17 cellular contexts compared by ENCODE assay signal in the genomic region with DNA sequence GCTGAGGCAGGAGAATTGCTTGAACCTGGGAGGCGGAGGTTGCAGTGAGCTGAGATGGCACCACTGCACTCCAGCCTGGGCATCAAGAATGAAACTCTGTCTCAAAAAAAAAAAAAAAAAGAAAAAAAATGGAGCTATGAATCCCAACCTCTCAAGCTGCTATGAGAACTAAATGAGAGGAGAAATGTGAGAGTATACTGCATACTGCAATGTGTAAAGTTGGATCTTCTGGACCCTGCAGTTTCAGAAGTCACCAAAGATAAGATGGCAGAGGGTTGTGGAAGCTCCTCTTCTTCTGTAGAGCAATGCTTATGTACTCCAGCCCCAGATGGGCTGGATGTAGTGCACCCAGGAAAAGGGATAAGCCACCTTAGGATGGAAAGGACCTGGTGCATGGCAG.
"Had no signal": no experiment of that assay in that cellular context is flagged by ENCODE, and none has a peak within 500 bp of the region (broad histone marks: within the 10 kb centered on the region; RNA-seq: fewer than 3 reads in every experiment).

No MANE protein-coding gene starts in this region.

- H3K27ac ChIP-seq: coronary artery, heart left ventricle, right atrium auricular region had no signal

- H3K27ac Mint-ChIP-seq: natural killer cell had no signal

- FAIRE-seq: urothelium cell line had no signal

- H3K4me3 ChIP-seq: coronary artery, heart left ventricle, right atrium auricular region, sigmoid colon, skin epidermis, stomach had no signal

- DNase-seq: effector CD4-positive, alpha-beta T cell; foreskin melanocyte; heart left ventricle; natural killer cell; posterior cingulate gyrus; sigmoid colon; stimulated activated CD4-positive, alpha-beta T cell treated with anti-CD3 and anti-CD28 coated beads, Interleukin-2, amount 100 ng/mL, for 24 hours; stimulated activated CD4-positive, alpha-beta T cell treated with anti-CD3 and anti-CD28 coated beads, Interleukin-4, amount 100 ng/mL, for 4 hours; stimulated activated naive CD4-positive, alpha-beta T cell; stomach had no signal

- H3K27me3 ChIP-seq: heart left ventricle, right atrium auricular region, sigmoid colon, stomach had no signal

- H3K9me3 Mint-ChIP-seq: natural killer cell, neural crest cell, type B pancreatic cell had no signal

- H3K36me3 Mint-ChIP-seq: natural killer cell had no signal

- H3K4me3 Mint-ChIP-seq: natural killer cell, neural crest cell, type B pancreatic cell had no signal

- H3K9me3 ChIP-seq: heart left ventricle, right atrium auricular region, sigmoid colon, stomach had no signal

- H3K36me3 ChIP-seq: right atrium auricular region, sigmoid colon had no signal

- H3K27me3 Mint-ChIP-seq: type B pancreatic cell had no signal

- ATAC-seq: heart left ventricle, left lobe of liver, natural killer cell had no signal
